In the genomic region with DNA sequence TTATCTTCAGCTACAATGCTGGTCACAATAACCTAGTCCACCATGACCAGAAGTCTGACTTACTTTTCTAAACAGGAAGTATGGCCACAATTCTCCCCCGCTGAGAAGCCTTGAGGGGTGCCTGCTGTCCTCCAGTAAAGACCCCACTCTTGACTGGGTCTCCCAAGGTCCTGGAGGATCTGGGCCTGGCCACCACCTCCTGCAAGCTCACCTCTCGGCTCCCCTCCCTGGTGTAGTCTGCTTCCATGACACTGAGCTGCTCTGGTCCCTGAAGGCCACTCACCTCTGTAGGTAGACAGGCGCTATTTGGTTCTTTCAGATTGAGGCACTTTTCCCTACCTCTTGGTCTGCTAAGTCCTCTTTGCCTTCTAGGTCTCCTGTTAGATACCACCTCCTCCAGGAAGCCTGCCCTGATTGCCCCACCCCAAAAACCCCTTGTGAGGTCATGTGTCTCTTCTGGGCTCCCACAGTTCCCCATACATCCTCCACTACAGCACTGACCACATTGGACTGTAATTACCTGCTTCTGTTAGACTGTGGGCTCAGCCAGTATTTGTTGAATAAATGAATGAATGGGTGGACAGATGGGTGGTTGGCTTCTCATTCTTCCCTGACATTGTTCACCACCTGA, we compare ENCODE assay signal across 13 cellular contexts.
DNase-seq lines count a peak whose midpoint lies in the region; ATAC-seq and TF ChIP-seq lines count a peak whose summit lies in the region.
"Had no signal": no experiment of that assay in that cellular context is flagged by ENCODE, and none has a peak within 500 bp of the region (broad histone marks: within the 10 kb centered on the region; RNA-seq: fewer than 3 reads in every experiment).

No MANE protein-coding gene starts in this region.

- TF ChIP-seq EP300 in stomach (IDR thresholded peaks at IDR 0.05), result no peak

- H3K9me3 ChIP-seq in CD4-positive, CD25-positive, alpha-beta regulatory T cell (ENCODE audit: control insufficient read depth in 2 of 2, low read length in 2 of 2), result no peaks in the 10 kb centered on the region
- H3K9me3 ChIP-seq in stomach, result no peaks in the 10 kb centered on the region

- peaks cover 42% of the 10 kb centered on the region for H3K4me1 Mint-ChIP-seq in activated naive CD4-positive, alpha-beta T cell treated with anti-CD3 and anti-CD28 coated beads, Interleukin-2, amount 50 U/mL, for 24 hours
- peaks cover 4 to 57% (median 31%) of the 10 kb centered on the region in 4 donors for H3K4me1 Mint-ChIP-seq in CD4-positive, CD25-positive, alpha-beta regulatory T cell
- peaks cover 13% of the 10 kb centered on the region for H3K4me1 Mint-ChIP-seq in chondrocyte (ENCODE audit: low read depth)

- no peak overlapping the region for H3K27ac ChIP-seq in CD4-positive, CD25-positive, alpha-beta regulatory T cell (ENCODE audit: insufficient read depth, low read length, poor library complexity, severe bottlenecking)
- H3K27ac ChIP-seq in stomach, result no peak overlapping the region

- TF ChIP-seq CTCF in chondrocyte (IDR thresholded peaks at IDR 0.05) (no peak), stomach (IDR thresholded peaks at IDR 0.05) (no peak)

- intact Hi-C loops in posterior vena cava (cut with DNase I), result no loop called here
- intact Hi-C loops in stomach (cut with DNase I; ENCODE audit: low total_unique reads), result no loop called here

- H3K4me1 ChIP-seq in CD4-positive, CD25-positive, alpha-beta regulatory T cell (ENCODE audit: control insufficient read depth, insufficient read depth, low read length, poor library complexity, severe bottlenecking), result peaks cover 30% of the 10 kb centered on the region
- peaks cover 4 to 17% (median 15%) of the 10 kb centered on the region in 4 donors for H3K4me1 ChIP-seq in stomach

- WGBS in stomach, 5 donors, result 88 to 100% (median 94%) methylated on average over 2 to 3 of the region's 3 CpGs

- peak overlapping the region; percentile 59 for H3K27ac Mint-ChIP-seq in activated naive CD4-positive, alpha-beta T cell treated with anti-CD3 and anti-CD28 coated beads, Interleukin-2, amount 50 U/mL, for 24 hours
- peak overlapping the region in 2 of 3 donors; percentile 79 to 80 for H3K27ac Mint-ChIP-seq in CD4-positive, CD25-positive, alpha-beta regulatory T cell
- no peak overlapping the region for H3K27ac Mint-ChIP-seq in chondrocyte (ENCODE audit: unreplicated experiment)

- H3K36me3 Mint-ChIP-seq in activated naive CD4-positive, alpha-beta T cell treated with anti-CD3 and anti-CD28 coated beads, Interleukin-2, amount 50 U/mL, for 24 hours, result no peaks in the 10 kb centered on the region
- H3K36me3 Mint-ChIP-seq in CD4-positive, CD25-positive, alpha-beta regulatory T cell, result peaks cover 3% of the 10 kb centered on the region
- H3K36me3 Mint-ChIP-seq in chondrocyte (ENCODE audit: low read depth), result no peaks in the 10 kb centered on the region

- DNase-seq in activated naive CD4-positive, alpha-beta T cell treated with anti-CD3 and anti-CD28 coated beads, Interleukin-2, amount 50 U/mL, for 16 hours, result no peak
- DNase-seq in CD4-positive, CD25-positive, alpha-beta regulatory T cell, result no peak
- DNase-seq in chondrocyte (ENCODE audit: low spot score), result peak; percentile 33
- peak; percentile 53 for DNase-seq in posterior vena cava (ENCODE audit: low spot score)
- DNase-seq in cerebellum (ENCODE audit: low spot score), result no peak
- no peak for DNase-seq in stomach
- DNase-seq in T-helper 1 cell, result no peak
- DNase-seq: AML-193, HCEC 1CT, NCI-H1048, NCI-H345, NCI-H69 had no signal

- no peak for TF ChIP-seq POLR2A in stomach (IDR thresholded peaks at IDR 0.05)

- no peaks in the 10 kb centered on the region for H3K27me3 ChIP-seq in CD4-positive, CD25-positive, alpha-beta regulatory T cell (ENCODE audit: control insufficient read depth, insufficient read depth, low read length)
- no peaks in the 10 kb centered on the region for H3K27me3 ChIP-seq in stomach

- ATAC-seq in CD4-positive, CD25-positive, alpha-beta regulatory T cell (ENCODE audit: low read depth in 2 of 2), result no peak

- no peak overlapping the region for H3K4me3 Mint-ChIP-seq in activated naive CD4-positive, alpha-beta T cell treated with anti-CD3 and anti-CD28 coated beads, Interleukin-2, amount 50 U/mL, for 24 hours
- H3K4me3 Mint-ChIP-seq in CD4-positive, CD25-positive, alpha-beta regulatory T cell, result peak overlapping the region in 1 of 4 donors; percentile 44
- H3K4me3 Mint-ChIP-seq in chondrocyte (ENCODE audit: unreplicated experiment), result no peak overlapping the region

- H3K27me3 Mint-ChIP-seq in activated naive CD4-positive, alpha-beta T cell treated with anti-CD3 and anti-CD28 coated beads, Interleukin-2, amount 50 U/mL, for 24 hours, result no peaks in the 10 kb centered on the region
- no peaks in the 10 kb centered on the region for H3K27me3 Mint-ChIP-seq in CD4-positive, CD25-positive, alpha-beta regulatory T cell
- no peaks in the 10 kb centered on the region for H3K27me3 Mint-ChIP-seq in chondrocyte (ENCODE audit: low read depth)

- no peaks in the 10 kb centered on the region for H3K36me3 ChIP-seq in CD4-positive, CD25-positive, alpha-beta regulatory T cell (ENCODE audit: control insufficient read depth, insufficient read depth, low read length)
- H3K36me3 ChIP-seq in stomach, result no peaks in the 10 kb centered on the region

- no peaks in the 10 kb centered on the region for H3K9me3 Mint-ChIP-seq in activated naive CD4-positive, alpha-beta T cell treated with anti-CD3 and anti-CD28 coated beads, Interleukin-2, amount 50 U/mL, for 24 hours
- no peaks in the 10 kb centered on the region for H3K9me3 Mint-ChIP-seq in CD4-positive, CD25-positive, alpha-beta regulatory T cell
- H3K9me3 Mint-ChIP-seq in chondrocyte (ENCODE audit: low read depth), result no peaks in the 10 kb centered on the region

- no peak overlapping the region for H3K4me3 ChIP-seq in CD4-positive, CD25-positive, alpha-beta regulatory T cell (ENCODE audit: low read depth, low read length)
- no peak overlapping the region for H3K4me3 ChIP-seq in stomach

Comparison
In these comparisons a context has a peak if more than half of its experiments do, and no peak if none do; other contexts are left out.
1. DNase-seq: peak in chondrocyte (single experiment) and posterior vena cava (single experiment); none in activated naive CD4-positive, alpha-beta T cell treated with anti-CD3 and anti-CD28 coated beads, Interleukin-2, amount 50 U/mL, for 16 hours (single experiment), CD4-positive, CD25-positive, alpha-beta regulatory T cell (0 of 3), cerebellum (single experiment), stomach (single experiment) and T-helper 1 cell (0 of 5).